ENCODE assay signal across 8 cellular contexts in genomic region chr1:155051342-155051776, GRCh38. TPM values are rescaled to one million over a fixed set of nuclear protein-coding genes. Genes with fewer than 3 reads are reported as not detected.
DNase-seq lines count a peak whose midpoint lies in the region; ATAC-seq, FAIRE-seq and TF ChIP-seq lines count a peak whose summit lies in the region.

No MANE protein-coding gene starts in this region.

- H3K27me3 ChIP-seq in AG04450 (ENCODE audit: control insufficient read depth, insufficient read depth, low read length) (no peaks in the 10 kb centered on the region), H7 (ENCODE audit: control insufficient read depth, insufficient read depth, low read length) (peaks cover 18% of the 10 kb centered on the region), right atrium auricular region (no peaks in the 10 kb centered on the region), small intestine (ENCODE audit: control insufficient read depth in 2 of 2, insufficient read depth in 2 of 2, low read length in 2 of 2) (no peaks in the 10 kb centered on the region)

- CTCF ChIA-PET in AG04450 (lab: Charles Lee) (interaction anchor here (0.9 to 3.7 kb wide), 14 partner anchors 9 to 95 kb away, joined by 3 to 19 read pairs (median 4); partner anchors contain the start of genes EFNA3, EFNA4, PBXIP1 and SHC1), GM10248 (lab: Yijun Ruan, JAX) (interaction anchor here (0.8 to 20.4 kb wide), 31 partner anchors 9 to 565 kb away, joined by 3 to 285 read pairs (median 5); partner anchors contain the start of genes DCST1, DCST2, EFNA3 and EFNA4)
- CTCF ChIA-PET in activated CD8-positive, alpha-beta T cell treated with anti-CD3 and anti-CD28 coated beads for 36 hours (lab: Charles Lee), result interaction anchor here (0.6 to 23.5 kb wide), 30 partner anchors 7 to 847 kb away, joined by 3 to 278 read pairs (median 6); partner anchors contain the start of genes EFNA4, FLAD1, KRTCAP2 and LENEP

- peak; percentile 4 for ATAC-seq in activated CD8-positive, alpha-beta T cell treated with anti-CD3 and anti-CD28 coated beads for 36 hours

- peak overlapping the region; percentile 88 for H3K4me3 Mint-ChIP-seq in activated CD8-positive, alpha-beta T cell treated with anti-CD3 and anti-CD28 coated beads for 36 hours

- no peaks in the 10 kb centered on the region for H3K9me3 Mint-ChIP-seq in activated CD8-positive, alpha-beta T cell treated with anti-CD3 and anti-CD28 coated beads for 36 hours

- no peaks in the 10 kb centered on the region for H3K27me3 Mint-ChIP-seq in activated CD8-positive, alpha-beta T cell treated with anti-CD3 and anti-CD28 coated beads for 36 hours

- intact Hi-C loops in activated CD8-positive, alpha-beta T cell treated with anti-CD3 and anti-CD28 coated beads for 36 hours (cut with micrococcal nuclease), result loop anchor here (5.0 kb wide), 1 partner anchor 36 kb away; no protein-coding TSS in a partner anchor

- no peaks in the 10 kb centered on the region; the same call in 1 of the 2 replicates for H3K9me3 ChIP-seq in AG04450 (ENCODE audit: control insufficient read depth, insufficient read depth, low read length)
- no peaks in the 10 kb centered on the region for H3K9me3 ChIP-seq in right atrium auricular region
- no peaks in the 10 kb centered on the region for H3K9me3 ChIP-seq in small intestine (ENCODE audit: control insufficient read depth, low read depth)

- H3K27ac ChIP-seq in AG04450 (ENCODE audit: low read depth, low read length) (no peak overlapping the region), right atrium auricular region (peak overlapping the region; percentile 91 to 98), small intestine (ENCODE audit: low read depth in 1 of 2, low read length in 1 of 2) (peak overlapping the region; percentile 69 to 78)

- no peak overlapping the region for H3K27ac Mint-ChIP-seq in activated CD8-positive, alpha-beta T cell treated with anti-CD3 and anti-CD28 coated beads for 36 hours

- POLR2A ChIA-PET in AG04450 (lab: Yijun Ruan, JAX) (interaction anchor here (1.1 to 1.4 kb wide), 2 partner anchors 80 to 115 kb away, joined by 4 to 5 read pairs; partner anchors contain the start of genes PMVK and SHC1), GM10248 (lab: Yijun Ruan, JAX) (interaction anchor here (0.7 to 0.8 kb wide), 4 partner anchors 12 to 1786 kb away, joined by 3 to 5 read pairs (median 4); no protein-coding TSS in a partner anchor)
- POLR2A ChIA-PET in activated CD8-positive, alpha-beta T cell treated with anti-CD3 and anti-CD28 coated beads for 36 hours (lab: Charles Lee), result interaction anchor here (0.8 to 2.8 kb wide), 9 partner anchors 10 to 722 kb away, joined by 3 to 8 read pairs (median 7); partner anchors contain the start of gene EFNA4

- no peak for DNase-seq in AG04450 (ENCODE audit: low read depth, low spot score)
- DNase-seq in H7, result no peak
- no peak for DNase-seq in activated CD8-positive, alpha-beta T cell treated with anti-CD3 and anti-CD28 coated beads for 36 hours
- no peak for DNase-seq in right atrium auricular region (ENCODE audit: low spot score)
- no peak for DNase-seq in small intestine
- no peak for DNase-seq in GM10248 (ENCODE audit: extremely low spot score)
- no peak for DNase-seq in NCI-H345 (lab: John Stamatoyannopoulos, UW)
- DNase-seq in GM10266 (ENCODE audit: extremely low spot score), result no peak

- no peak for FAIRE-seq in small intestine (lab: Jason Lieb, UNC)

- peaks cover 11% of the 10 kb centered on the region for H3K36me3 Mint-ChIP-seq in activated CD8-positive, alpha-beta T cell treated with anti-CD3 and anti-CD28 coated beads for 36 hours (ENCODE audit: low read depth)

- TF ChIP-seq CTCF in AG04450 (IDR thresholded peaks at IDR 0.05; ENCODE audit: low read depth, low read length) (no peak), right atrium auricular region (IDR thresholded peaks at IDR 0.05) (no peak), GM10248 (IDR thresholded peaks at IDR 0.05; ENCODE audit: control extremely low read depth, extremely low read depth, low read depth, missing control alignments) (no peak), GM10266 (IDR thresholded peaks at IDR 0.05; ENCODE audit: control insufficient read depth, insufficient read depth, low read depth, missing control alignments) (no peak)
- TF ChIP-seq CTCF in activated CD8-positive, alpha-beta T cell treated with anti-CD3 and anti-CD28 coated beads for 36 hours (IDR thresholded peaks at IDR 0.05), result no peak

- H3K4me3 ChIP-seq in AG04450 (ENCODE audit: low read depth, low read length) (peak overlapping the region; percentile 73), H7 (ENCODE audit: insufficient read depth, low read depth, low read length) (peak overlapping the region; percentile 67), right atrium auricular region (peak overlapping the region; percentile 63 to 77), small intestine (ENCODE audit: low read depth in 1 of 2, low read length in 2 of 2) (peak overlapping the region; percentile 52 to 57)

- peaks cover 20% of the 10 kb centered on the region for H3K4me1 Mint-ChIP-seq in activated CD8-positive, alpha-beta T cell treated with anti-CD3 and anti-CD28 coated beads for 36 hours (ENCODE audit: low read depth)

- no peaks in the 10 kb centered on the region; the same call in 1 of the 2 replicates for H3K36me3 ChIP-seq in H7 (replicated peaks; ENCODE audit: control insufficient read depth, insufficient read depth, low read length)
- peaks cover 20% of the 10 kb centered on the region for H3K36me3 ChIP-seq in right atrium auricular region
- peaks cover 2 to 4% of the 10 kb centered on the region in 2 donors for H3K36me3 ChIP-seq in small intestine (ENCODE audit: control insufficient read depth in 2 of 2, insufficient read depth in 2 of 2, low read length in 2 of 2)

- H3K4me1 ChIP-seq in right atrium auricular region (peaks cover 0 to 37% of the 10 kb centered on the region in 2 donors), small intestine (ENCODE audit: control insufficient read depth in 2 of 2, insufficient read depth in 1 of 2, low read depth in 1 of 2, low read length in 1 of 2) (peaks cover 3 to 4% of the 10 kb centered on the region in 2 donors)

- WGBS in small intestine, 3 donors, result 0 to 1% (median 1%) methylated on average over 13 to 31 of the region's 31 CpGs

RNA-seq across cellular contexts. Expression of gene ADAM15, which starts 0.2 kb away (rescaled TPM):
- polyA plus RNA-seq in AG04450 (2011; rRNA removed) (25.9 and 37.5 TPM in 2 replicates), small intestine (100 to 1,000 TPM; 143 to 206 (median 152) TPM)
- 60.1 and 73.7 TPM in 2 replicates for polyA minus RNA-seq in AG04450 (2011; rRNA and poly(A)+ RNA removed)
- 34.9 and 35.0 TPM in 2 replicates for total RNA-seq in H7 (2014; rRNA removed; shearing (Covaris generic))
- total RNA-seq in activated CD8-positive, alpha-beta T cell treated with anti-CD3 and anti-CD28 coated beads for 36 hours, result 10 to 100 TPM; 36.4 to 37.2 TPM
- 10 to 100 TPM; 64.6 to 96.7 TPM for total RNA-seq in right atrium auricular region

RNA-seq across cellular contexts. Expression of gene EFNA4, which starts 12.2 kb away (rescaled TPM):
- 10.1 and 12.9 TPM in 2 replicates for polyA plus RNA-seq in AG04450 (2011; rRNA removed)
- 8.8 and 8.9 TPM in 2 replicates for polyA minus RNA-seq in AG04450 (2011; rRNA and poly(A)+ RNA removed)
- 59.5 and 59.6 TPM in 2 replicates for total RNA-seq in H7 (2014; rRNA removed; shearing (Covaris generic))
- total RNA-seq in activated CD8-positive, alpha-beta T cell treated with anti-CD3 and anti-CD28 coated beads for 36 hours, result 1 to 10 TPM; 7.1 to 7.8 TPM
- total RNA-seq in right atrium auricular region, result 1 to 10 TPM; 2.2 to 3.5 TPM
- polyA plus RNA-seq in small intestine, result 10 to 100 TPM; 16.8 to 17.5 (median 17.2) TPM

RNA-seq across cellular contexts. Expression of gene DCST1, which starts 17.7 kb away (rescaled TPM):
- polyA plus RNA-seq in AG04450 (2011; rRNA removed) (not detected in 2 replicates), small intestine (under 1 TPM in 1 of 3 donors, not detected in 2; 0.10 TPM)
- polyA minus RNA-seq in AG04450 (2011; rRNA and poly(A)+ RNA removed), result not detected in 2 replicates
- total RNA-seq in H7 (2014; rRNA removed; shearing (Covaris generic)), result not detected in 2 replicates
- total RNA-seq in activated CD8-positive, alpha-beta T cell treated with anti-CD3 and anti-CD28 coated beads for 36 hours, result not detected
- total RNA-seq in right atrium auricular region, result not detected

RNA-seq across cellular contexts. Expression of gene DCST2, which starts 17.8 kb away (rescaled TPM):
- polyA plus RNA-seq in AG04450 (2011; rRNA removed) (0.07 and 0.19 TPM in 2 replicates), small intestine (10 to 100 TPM in 2 of 3 donors, 1 to 10 TPM in 1; 1.9 to 27.1 (median 18.6) TPM)
- 0.09 and 0.39 TPM in 2 replicates for polyA minus RNA-seq in AG04450 (2011; rRNA and poly(A)+ RNA removed)
- total RNA-seq in H7 (2014; rRNA removed; shearing (Covaris generic)), result 0.31 and 1.5 TPM in 2 replicates
- total RNA-seq in activated CD8-positive, alpha-beta T cell treated with anti-CD3 and anti-CD28 coated beads for 36 hours, result under 1 TPM; 0.20 to 0.36 TPM
- not detected for total RNA-seq in right atrium auricular region

RNA-seq across cellular contexts. Expression of gene EFNA3, which starts 27.3 kb away (rescaled TPM):
- 0.51 and 0.56 TPM in 2 replicates for polyA plus RNA-seq in AG04450 (2011; rRNA removed)
- polyA minus RNA-seq in AG04450 (2011; rRNA and poly(A)+ RNA removed), result 0.60 and 0.91 TPM in 2 replicates
- 17.5 and 24.9 TPM in 2 replicates for total RNA-seq in H7 (2014; rRNA removed; shearing (Covaris generic))
- 1 to 10 TPM; 5.1 to 8.6 TPM for total RNA-seq in activated CD8-positive, alpha-beta T cell treated with anti-CD3 and anti-CD28 coated beads for 36 hours
- 1 to 10 TPM in 1 of 2 donors, not detected in 1; 3.2 TPM for total RNA-seq in right atrium auricular region
- polyA plus RNA-seq in small intestine, result 1 to 10 TPM; 2.0 to 7.0 (median 4.5) TPM
